ENCODE assay signal across 9 cellular contexts in genomic region chr15:90376789-90377188, GRCh38. TPM values are rescaled to one million over a fixed set of nuclear protein-coding genes. Genes with fewer than 3 reads are reported as not detected.
DNase-seq lines count a peak whose midpoint lies in the region; ATAC-seq, FAIRE-seq and TF ChIP-seq lines count a peak whose summit lies in the region.
"Had no signal": no experiment of that assay in that cellular context is flagged by ENCODE, and none has a peak within 500 bp of the region (broad histone marks: within the 10 kb centered on the region; RNA-seq: fewer than 3 reads in every experiment).

No MANE protein-coding gene starts in this region.

- peaks cover 50% of the 10 kb centered on the region for H3K4me1 Mint-ChIP-seq in CD8-positive, alpha-beta T cell (ENCODE audit: low read depth)
- peaks cover 44% of the 10 kb centered on the region for H3K4me1 Mint-ChIP-seq in T-helper 2 cell treated with Interferon-gamma antibody and Interleukin-4, amounts not matched to agents 5 μg/mL and 100 μg/mL, for 36 hours (ENCODE audit: low read depth)
- peaks cover 36% of the 10 kb centered on the region for H3K4me1 Mint-ChIP-seq in activated naive CD4-positive, alpha-beta T cell treated with anti-CD3 and anti-CD28 coated beads for 36 hours (ENCODE audit: low read depth)

- no peak for FAIRE-seq in GM12892 (lab: Jason Lieb, UNC)

- DNase-seq in CD8-positive, alpha-beta T cell, result peak; percentile 38 to 76 (median 59)
- DNase-seq in T-helper 2 cell treated with Interferon-gamma antibody and Interleukin-4, amounts not matched to agents 5 μg/mL and 100 μg/mL, for 36 hours (ENCODE audit: low spot score), result peak; percentile 72
- peak; percentile 63 for DNase-seq in activated naive CD4-positive, alpha-beta T cell treated with anti-CD3 and anti-CD28 coated beads for 36 hours
- DNase-seq in stimulated activated CD4-positive, alpha-beta T cell treated with anti-CD3 and anti-CD28 coated beads, Interleukin-15, amount 100 ng/mL, for 48 hours (ENCODE audit: low read depth in 2 of 2), result peak; percentile 15 to 29
- DNase-seq in SIG-M5 (lab: John Stamatoyannopoulos, UW), result no peak
- no peak for DNase-seq in GM12892 (ENCODE audit: insufficient read length)
- DNase-seq: Caco-2 had no signal

- peaks cover 10% of the 10 kb centered on the region for H3K9me3 Mint-ChIP-seq in CD8-positive, alpha-beta T cell
- H3K9me3 Mint-ChIP-seq in T-helper 2 cell treated with Interferon-gamma antibody and Interleukin-4, amounts not matched to agents 5 μg/mL and 100 μg/mL, for 36 hours, result peaks cover 30% of the 10 kb centered on the region
- H3K9me3 Mint-ChIP-seq in activated naive CD4-positive, alpha-beta T cell treated with anti-CD3 and anti-CD28 coated beads for 36 hours, result peaks cover 18% of the 10 kb centered on the region

- peaks cover 9% of the 10 kb centered on the region for H3K36me3 Mint-ChIP-seq in CD8-positive, alpha-beta T cell
- peaks cover 32% of the 10 kb centered on the region for H3K36me3 Mint-ChIP-seq in T-helper 2 cell treated with Interferon-gamma antibody and Interleukin-4, amounts not matched to agents 5 μg/mL and 100 μg/mL, for 36 hours (ENCODE audit: low read depth)
- H3K36me3 Mint-ChIP-seq in activated naive CD4-positive, alpha-beta T cell treated with anti-CD3 and anti-CD28 coated beads for 36 hours (ENCODE audit: low read depth), result peaks cover 10% of the 10 kb centered on the region

- no peak for TF ChIP-seq POLR2A in GM12892 (IDR thresholded peaks at IDR 0.05; ENCODE audit: low read depth, low read length)

- peaks cover 6% of the 10 kb centered on the region for H3K9me3 ChIP-seq in CD8-positive, alpha-beta T cell (ENCODE audit: low read length)

- ATAC-seq in CD8-positive, alpha-beta T cell, result peak; percentile 97
- ATAC-seq in HG03095 (IDR thresholded peaks at IDR 0.05; ENCODE audit: unreplicated experiment) (no peak), HG02623 (IDR thresholded peaks at IDR 0.05; ENCODE audit: unreplicated experiment) (no peak)

- peak overlapping the region; percentile 12 for H3K4me3 ChIP-seq in CD8-positive, alpha-beta T cell (ENCODE audit: low read depth, low read length)

- TF ChIP-seq CTCF in CD8-positive, alpha-beta T cell (IDR thresholded peaks at IDR 0.05), result no peak

- no peaks in the 10 kb centered on the region for H3K27me3 ChIP-seq in CD8-positive, alpha-beta T cell (ENCODE audit: insufficient read depth, low read length)

- CTCF ChIA-PET in CD8-positive, alpha-beta T cell (lab: Charles Lee), result interaction anchor here (1.5 to 6.3 kb wide), 3 partner anchors 15 to 105 kb away, joined by 6 to 55 read pairs (median 7); no protein-coding TSS in a partner anchor
- CTCF ChIA-PET in activated naive CD4-positive, alpha-beta T cell treated with anti-CD3 and anti-CD28 coated beads for 36 hours (lab: Charles Lee), result interaction anchor here (0.8 to 1.1 kb wide), 2 partner anchors 22 to 57 kb away, joined by 3 to 4 read pairs; no protein-coding TSS in a partner anchor

- H3K27me3 Mint-ChIP-seq in CD8-positive, alpha-beta T cell (ENCODE audit: low read depth), result no peaks in the 10 kb centered on the region
- no peaks in the 10 kb centered on the region for H3K27me3 Mint-ChIP-seq in T-helper 2 cell treated with Interferon-gamma antibody and Interleukin-4, amounts not matched to agents 5 μg/mL and 100 μg/mL, for 36 hours (ENCODE audit: low read depth)
- H3K27me3 Mint-ChIP-seq in activated naive CD4-positive, alpha-beta T cell treated with anti-CD3 and anti-CD28 coated beads for 36 hours (ENCODE audit: low read depth), result no peaks in the 10 kb centered on the region

- peaks cover 40% of the 10 kb centered on the region for H3K4me1 ChIP-seq in CD8-positive, alpha-beta T cell (ENCODE audit: insufficient read depth, low read length)
- H3K4me1 ChIP-seq: Caco-2 had no signal

- H3K36me3 ChIP-seq in CD8-positive, alpha-beta T cell (ENCODE audit: insufficient read depth, low read length), result no peaks in the 10 kb centered on the region

- peak overlapping the region; percentile 63 for H3K4me3 Mint-ChIP-seq in CD8-positive, alpha-beta T cell
- peak overlapping the region; percentile 77 for H3K4me3 Mint-ChIP-seq in T-helper 2 cell treated with Interferon-gamma antibody and Interleukin-4, amounts not matched to agents 5 μg/mL and 100 μg/mL, for 36 hours
- H3K4me3 Mint-ChIP-seq in activated naive CD4-positive, alpha-beta T cell treated with anti-CD3 and anti-CD28 coated beads for 36 hours, result peak overlapping the region; percentile 41

- intact Hi-C loops in CD8-positive, alpha-beta T cell (cut with DNase I, micrococcal nuclease), result loop anchor here in 1 of 2 experiments (1.0 to 5.0 kb wide), 2 partner anchors 12 to 36 kb away; partner anchors contain the start of gene IQGAP1
- intact Hi-C loops in activated naive CD4-positive, alpha-beta T cell treated with anti-CD3 and anti-CD28 coated beads for 36 hours (cut with micrococcal nuclease), result loop anchor here (1.0 kb wide), 2 partner anchors 12 to 43 kb away; partner anchors contain the start of gene IQGAP1

- no peak overlapping the region for H3K27ac ChIP-seq in CD8-positive, alpha-beta T cell (ENCODE audit: low read depth, low read length)

- H3K27ac Mint-ChIP-seq in CD8-positive, alpha-beta T cell, result peak overlapping the region; percentile 12
- H3K27ac Mint-ChIP-seq in T-helper 2 cell treated with Interferon-gamma antibody and Interleukin-4, amounts not matched to agents 5 μg/mL and 100 μg/mL, for 36 hours, result peak overlapping the region; percentile 90
- peak overlapping the region; percentile 92 for H3K27ac Mint-ChIP-seq in activated naive CD4-positive, alpha-beta T cell treated with anti-CD3 and anti-CD28 coated beads for 36 hours

- POLR2A ChIA-PET in CD8-positive, alpha-beta T cell (lab: Charles Lee), result interaction anchor here (0.9 to 2.6 kb wide), 3 partner anchors 11 to 257 kb away, joined by 3 to 28 read pairs (median 3); partner anchors contain the start of gene IQGAP1

RNA-seq across cellular contexts. Expression of gene IQGAP1, which starts 11.3 kb away (rescaled TPM):
- 10 to 100 TPM; 57.4 to 69.5 TPM for total RNA-seq in CD8-positive, alpha-beta T cell
- total RNA-seq in activated naive CD4-positive, alpha-beta T cell treated with anti-CD3 and anti-CD28 coated beads for 36 hours, result 100 to 1,000 TPM; 136 to 143 TPM
- 84.6 TPM for polyA plus RNA-seq in GM12892 (2012; ENCODE audit: missing spikeins)

RNA-seq across cellular contexts. Expression of gene ZNF774, which starts 24.7 kb away (rescaled TPM):
- under 1 TPM in 1 of 2 experiments, not detected in 1; 0.08 TPM for total RNA-seq in CD8-positive, alpha-beta T cell
- under 1 TPM; 0.84 to 0.95 TPM for total RNA-seq in activated naive CD4-positive, alpha-beta T cell treated with anti-CD3 and anti-CD28 coated beads for 36 hours
- polyA plus RNA-seq in GM12892 (2012; ENCODE audit: missing spikeins), result 2.6 TPM

Comparison
In these comparisons a context has a peak if more than half of its experiments do, and no peak if none do; other contexts are left out.
1. DNase-seq: peak in CD8-positive, alpha-beta T cell (7 of 7), T-helper 2 cell treated with Interferon-gamma antibody and Interleukin-4, amounts not matched to agents 5 μg/mL and 100 μg/mL, for 36 hours (single experiment), activated naive CD4-positive, alpha-beta T cell treated with anti-CD3 and anti-CD28 coated beads for 36 hours (single experiment) and stimulated activated CD4-positive, alpha-beta T cell treated with anti-CD3 and anti-CD28 coated beads, Interleukin-15, amount 100 ng/mL, for 48 hours (2 of 2); none in SIG-M5 (single experiment) and GM12892 (single experiment).
2. H3K27ac Mint-ChIP-seq: peak in every context shown above with its lines; median percentile 92 in activated naive CD4-positive, alpha-beta T cell treated with anti-CD3 and anti-CD28 coated beads for 36 hours; 90 in T-helper 2 cell treated with Interferon-gamma antibody and Interleukin-4, amounts not matched to agents 5 μg/mL and 100 μg/mL, for 36 hours; 12 in CD8-positive, alpha-beta T cell.
3. Peak in every context shown above with its lines, with median percentiles within 50 percentile points of each other: H3K4me3 Mint-ChIP-seq.